ENCODE assay signal across 16 cellular contexts in the genomic region with DNA sequence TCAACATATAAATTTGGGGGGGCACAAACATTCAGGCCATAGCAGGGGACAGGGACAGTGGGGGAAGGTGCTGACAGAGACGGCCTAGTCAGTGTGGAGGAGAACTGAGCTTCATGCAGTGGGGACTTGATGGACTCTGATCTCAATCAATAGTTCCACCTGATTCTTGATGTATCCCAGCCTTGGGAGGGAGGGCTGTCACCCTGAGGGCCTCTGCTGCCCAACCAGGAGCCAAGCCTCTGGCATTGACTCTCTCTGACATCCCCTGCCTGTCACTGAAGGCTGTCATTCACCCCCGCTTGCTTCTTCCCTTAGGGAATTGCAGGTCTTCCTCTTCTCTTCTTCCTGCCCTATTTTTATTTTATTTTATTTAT.
A peak's percentile ranks its signal among the peaks of the same experiment; 100 is the strongest.
DNase-seq lines count a peak whose midpoint lies in the region; ATAC-seq and TF ChIP-seq lines count a peak whose summit lies in the region.
"Had no signal": no experiment of that assay in that cellular context is flagged by ENCODE, and none has a peak within 500 bp of the region (broad histone marks: within the 10 kb centered on the region; RNA-seq: fewer than 3 reads in every experiment).

No MANE protein-coding gene starts in this region.

- DNase-seq in activated CD8-positive, alpha-beta memory T cell treated with anti-CD3 and anti-CD28 coated beads, Interleukin-2, amount 10 ng/mL, durations not matched to agents 7 days and 5 days, result no peak
- DNase-seq in activated CD8-positive, alpha-beta memory T cell treated with anti-CD3 and anti-CD28 coated beads, Interleukin-2, amount 50 U/mL, for 48 hours, result no peak
- DNase-seq in activated CD8-positive, alpha-beta T cell treated with anti-CD3 and anti-CD28 coated beads for 36 hours, result no peak
- DNase-seq in esophagus muscularis mucosa (ENCODE audit: extremely low spot score), result peak; percentile 68
- no peak for DNase-seq in ovary
- DNase-seq in amniotic stem cell (lab: John Stamatoyannopoulos, UW), result no peak
- no peak for DNase-seq in Calu3
- DNase-seq: BE2C; Caco-2; CD8-positive, alpha-beta memory T cell; DMS53; GF-D8; HCEC 1CT; HFFc6 had no signal

- H3K9me3 Mint-ChIP-seq in activated CD8-positive, alpha-beta memory T cell treated with anti-CD3 and anti-CD28 coated beads, Interleukin-2, amount 10 ng/mL, durations not matched to agents 7 days and 5 days (ENCODE audit: low read depth), result peaks cover 4% of the 10 kb centered on the region
- H3K9me3 Mint-ChIP-seq in activated CD8-positive, alpha-beta T cell treated with anti-CD3 and anti-CD28 coated beads for 36 hours, result peaks cover 7% of the 10 kb centered on the region
- H3K9me3 Mint-ChIP-seq in Calu3 (ENCODE audit: low read depth, unreplicated experiment), result peaks cover 2% of the 10 kb centered on the region
- H3K9me3 Mint-ChIP-seq: HFFc6 had no signal

- peaks cover 64% of the 10 kb centered on the region for H3K4me1 Mint-ChIP-seq in activated CD8-positive, alpha-beta memory T cell treated with anti-CD3 and anti-CD28 coated beads, Interleukin-2, amount 10 ng/mL, durations not matched to agents 7 days and 5 days
- peaks cover 47% of the 10 kb centered on the region for H3K4me1 Mint-ChIP-seq in activated CD8-positive, alpha-beta T cell treated with anti-CD3 and anti-CD28 coated beads for 36 hours (ENCODE audit: low read depth)
- H3K4me1 Mint-ChIP-seq in Calu3 (ENCODE audit: low read depth, unreplicated experiment), result peaks cover 9% of the 10 kb centered on the region

- no peak for ATAC-seq in activated CD8-positive, alpha-beta memory T cell treated with anti-CD3 and anti-CD28 coated beads, Interleukin-2, amount 10 ng/mL, durations not matched to agents 7 days and 5 days
- ATAC-seq in activated CD8-positive, alpha-beta T cell treated with anti-CD3 and anti-CD28 coated beads for 36 hours, result no peak
- ATAC-seq: A549 had no signal

- H3K9me3 ChIP-seq in esophagus muscularis mucosa (no peaks in the 10 kb centered on the region), ovary (no peaks in the 10 kb centered on the region)
- H3K9me3 ChIP-seq: A549, BE2C, Caco-2 had no signal

- POLR2A ChIA-PET in activated CD8-positive, alpha-beta T cell treated with anti-CD3 and anti-CD28 coated beads for 36 hours (lab: Charles Lee), result interaction anchor here (0.6 to 0.9 kb wide), 3 partner anchors 42 to 346 kb away, joined by 3 to 4 read pairs (median 3); no protein-coding TSS in a partner anchor

- intact Hi-C loops in activated CD8-positive, alpha-beta T cell treated with anti-CD3 and anti-CD28 coated beads for 36 hours (cut with micrococcal nuclease), result no loop called here
- intact Hi-C loops in esophagus muscularis mucosa (cut with DNase I), result no loop called here
- intact Hi-C loops in ovary (cut with DNase I), result no loop called here
- intact Hi-C loops in Calu3 (cut with micrococcal nuclease; ENCODE audit: unreplicated experiment), result no loop called here

- CTCF ChIA-PET in activated CD8-positive, alpha-beta memory T cell treated with anti-CD3 and anti-CD28 coated beads, Interleukin-2, amount 10 ng/mL, durations not matched to agents 7 days and 5 days (lab: Charles Lee), result interaction anchor here (1.0 kb wide), 1 partner anchor 295 kb away, joined by 3 read pairs; no protein-coding TSS in a partner anchor
- CTCF ChIA-PET in activated CD8-positive, alpha-beta T cell treated with anti-CD3 and anti-CD28 coated beads for 36 hours (lab: Charles Lee), result no interaction called here
- CTCF ChIA-PET in Calu3 (lab: Charles Lee), result no interaction called here

- TF ChIP-seq EP300 in esophagus muscularis mucosa (IDR thresholded peaks at IDR 0.05) (no peak), ovary (IDR thresholded peaks at IDR 0.05) (no peak)

- no peak for TF ChIP-seq POLR2A in esophagus muscularis mucosa (IDR thresholded peaks at IDR 0.05; ENCODE audit: low read depth)
- TF ChIP-seq POLR2A in ovary (IDR thresholded peaks at IDR 0.05), result no peak

- H3K4me3 ChIP-seq in esophagus muscularis mucosa (no peak overlapping the region), ovary (no peak overlapping the region)
- H3K4me3 ChIP-seq: A549 had no signal

- no peaks in the 10 kb centered on the region for H3K27me3 Mint-ChIP-seq in activated CD8-positive, alpha-beta memory T cell treated with anti-CD3 and anti-CD28 coated beads, Interleukin-2, amount 10 ng/mL, durations not matched to agents 7 days and 5 days
- H3K27me3 Mint-ChIP-seq in activated CD8-positive, alpha-beta T cell treated with anti-CD3 and anti-CD28 coated beads for 36 hours, result no peaks in the 10 kb centered on the region
- no peaks in the 10 kb centered on the region for H3K27me3 Mint-ChIP-seq in Calu3 (ENCODE audit: unreplicated experiment)
- H3K27me3 Mint-ChIP-seq: CD8-positive, alpha-beta memory T cell had no signal

- peak overlapping the region; percentile 29 for H3K27ac Mint-ChIP-seq in activated CD8-positive, alpha-beta memory T cell treated with anti-CD3 and anti-CD28 coated beads, Interleukin-2, amount 10 ng/mL, durations not matched to agents 7 days and 5 days
- peak overlapping the region; percentile 55 for H3K27ac Mint-ChIP-seq in activated CD8-positive, alpha-beta T cell treated with anti-CD3 and anti-CD28 coated beads for 36 hours
- H3K27ac Mint-ChIP-seq in Calu3 (ENCODE audit: unreplicated experiment), result no peak overlapping the region
- H3K27ac Mint-ChIP-seq: HFFc6 had no signal

- H3K27ac ChIP-seq in esophagus muscularis mucosa (replicated peaks in 1 of 4), result no peak overlapping the region
- no peak overlapping the region for H3K27ac ChIP-seq in ovary
- H3K27ac ChIP-seq: A549, HL-60 had no signal

- 86% methylated on average over 2 of the region's 2 CpGs for WGBS in esophagus muscularis mucosa
- 92 to 97% (median 96%) methylated on average over 2 of the region's 2 CpGs for WGBS in ovary, 3 donors

- no TSS peak for BruUV-seq in Calu3 (replicated peaks; lab: Mats Ljungman, UMichigan)

- no peak for TF ChIP-seq CTCF in activated CD8-positive, alpha-beta T cell treated with anti-CD3 and anti-CD28 coated beads for 36 hours (IDR thresholded peaks at IDR 0.05)
- no peak for TF ChIP-seq CTCF in esophagus muscularis mucosa (IDR thresholded peaks at IDR 0.05)
- no peak for TF ChIP-seq CTCF in ovary (IDR thresholded peaks at IDR 0.05)
- TF ChIP-seq CTCF in Calu3 (IDR thresholded peaks at IDR 0.05; ENCODE audit: unreplicated experiment), result no peak

- H3K4me1 ChIP-seq in esophagus muscularis mucosa, result no peaks in the 10 kb centered on the region
- peaks cover 2% of the 10 kb centered on the region for H3K4me1 ChIP-seq in ovary (ENCODE audit: insufficient read depth)
- H3K4me1 ChIP-seq: A549 had no signal

- H3K27me3 ChIP-seq in esophagus muscularis mucosa (no peaks in the 10 kb centered on the region), ovary (no peaks in the 10 kb centered on the region)
- H3K27me3 ChIP-seq: BE2C had no signal

- no peak overlapping the region for H3K4me3 Mint-ChIP-seq in activated CD8-positive, alpha-beta memory T cell treated with anti-CD3 and anti-CD28 coated beads, Interleukin-2, amount 10 ng/mL, durations not matched to agents 7 days and 5 days
- H3K4me3 Mint-ChIP-seq in activated CD8-positive, alpha-beta T cell treated with anti-CD3 and anti-CD28 coated beads for 36 hours, result no peak overlapping the region
- no peak overlapping the region for H3K4me3 Mint-ChIP-seq in Calu3 (ENCODE audit: low read depth, unreplicated experiment)
- H3K4me3 Mint-ChIP-seq: CD8-positive, alpha-beta memory T cell; HFFc6 had no signal

- H3K36me3 Mint-ChIP-seq in activated CD8-positive, alpha-beta memory T cell treated with anti-CD3 and anti-CD28 coated beads, Interleukin-2, amount 10 ng/mL, durations not matched to agents 7 days and 5 days, result peaks cover 37% of the 10 kb centered on the region
- peaks cover 22% of the 10 kb centered on the region for H3K36me3 Mint-ChIP-seq in activated CD8-positive, alpha-beta T cell treated with anti-CD3 and anti-CD28 coated beads for 36 hours (ENCODE audit: low read depth)
- H3K36me3 Mint-ChIP-seq in Calu3 (ENCODE audit: insufficient read depth, unreplicated experiment), result no peaks in the 10 kb centered on the region

- no peaks in the 10 kb centered on the region for H3K36me3 ChIP-seq in esophagus muscularis mucosa
- H3K36me3 ChIP-seq in ovary, result no peaks in the 10 kb centered on the region
- H3K36me3 ChIP-seq: BE2C had no signal
